In genomic region chr7:122413339-122413738, GRCh38 we compare ENCODE assay signal across 18 cellular contexts.
"Had no signal": no experiment of that assay in that cellular context is flagged by ENCODE, and none has a peak within 500 bp of the region (broad histone marks: within the 10 kb centered on the region; RNA-seq: fewer than 3 reads in every experiment).

No MANE protein-coding gene starts in this region.

- H3K27ac ChIP-seq: dorsolateral prefrontal cortex, gastrocnemius medialis, tibial artery, uterus had no signal

- H3K36me3 Mint-ChIP-seq: naive B cell; stimulated activated effector memory CD8-positive, alpha-beta T cell treated with anti-CD3 and anti-CD28 coated beads, Interleukin-12 subunit alpha, Interleukin-12 subunit beta, amount 100 ng/mL, for 72 hours had no signal

- H3K4me3 Mint-ChIP-seq: activated naive CD4-positive, alpha-beta T cell treated with anti-CD3 and anti-CD28 coated beads for 36 hours; activated T-helper 17 cell treated with anti-CD3 and anti-CD28 coated beads, Interleukin-2, amount 50 U/mL, for 72 hours; endodermal cell; naive B cell; stimulated activated effector memory CD8-positive, alpha-beta T cell treated with anti-CD3 and anti-CD28 coated beads, Interleukin-12 subunit alpha, Interleukin-12 subunit beta, amount 100 ng/mL, for 72 hours had no signal

- ATAC-seq: activated T-helper 17 cell treated with anti-CD3 and anti-CD28 coated beads, Interleukin-2, amount 50 U/mL, for 72 hours; gastrocnemius medialis; stimulated activated effector memory CD8-positive, alpha-beta T cell treated with anti-CD3 and anti-CD28 coated beads, Interleukin-12 subunit alpha, Interleukin-12 subunit beta, amount 100 ng/mL, for 72 hours had no signal

- DNase-seq: activated CD4-positive, CD25-positive, alpha-beta regulatory T cell treated with anti-CD3 and anti-CD28 coated beads, Interleukin-2, amount 50 U/mL, for 72 hours; activated naive CD4-positive, alpha-beta T cell treated with anti-CD3 and anti-CD28 coated beads for 36 hours; activated T-cell treated with anti-CD3 and anti-CD28 coated beads for 4 hours; dorsolateral prefrontal cortex; endodermal cell; erythroblast; left cardiac atrium; mammary epithelial cell; naive B cell; retina; stimulated activated CD4-positive, alpha-beta T cell treated with anti-CD3 and anti-CD28 coated beads, Interleukin-12 subunit alpha, Interleukin-12 subunit beta, amount 100 ng/mL, for 4 hours; stimulated activated CD4-positive, alpha-beta T cell treated with anti-CD3 and anti-CD28 coated beads, Interleukin-2, amount 100 ng/mL, for 24 hours; T1000 had no signal

- H3K4me1 ChIP-seq: gastrocnemius medialis, uterus had no signal

- H3K9me3 Mint-ChIP-seq: endodermal cell had no signal

- H3K27me3 ChIP-seq: dorsolateral prefrontal cortex, gastrocnemius medialis, tibial artery, uterus had no signal

- H3K4me1 Mint-ChIP-seq: activated T-helper 17 cell treated with anti-CD3 and anti-CD28 coated beads, Interleukin-2, amount 50 U/mL, for 72 hours; naive B cell; stimulated activated effector memory CD8-positive, alpha-beta T cell treated with anti-CD3 and anti-CD28 coated beads, Interleukin-12 subunit alpha, Interleukin-12 subunit beta, amount 100 ng/mL, for 72 hours had no signal

- H3K27me3 Mint-ChIP-seq: activated T-helper 17 cell treated with anti-CD3 and anti-CD28 coated beads, Interleukin-2, amount 50 U/mL, for 72 hours; naive B cell had no signal

- H3K27ac Mint-ChIP-seq: activated naive CD4-positive, alpha-beta T cell treated with anti-CD3 and anti-CD28 coated beads for 36 hours; activated T-helper 17 cell treated with anti-CD3 and anti-CD28 coated beads, Interleukin-2, amount 50 U/mL, for 72 hours; endodermal cell; naive B cell; stimulated activated effector memory CD8-positive, alpha-beta T cell treated with anti-CD3 and anti-CD28 coated beads, Interleukin-12 subunit alpha, Interleukin-12 subunit beta, amount 100 ng/mL, for 72 hours had no signal

- H3K9me3 ChIP-seq: gastrocnemius medialis, tibial artery, uterus had no signal

- H3K4me3 ChIP-seq: dorsolateral prefrontal cortex, gastrocnemius medialis, tibial artery, uterus had no signal

- H3K36me3 ChIP-seq: gastrocnemius medialis, tibial artery, uterus had no signal
